Comparison of ENCODE assay signal across 17 cellular contexts in genomic region chr12:107490000-107490399, GRCh38.
A peak's percentile ranks its signal among the peaks of the same experiment; 100 is the strongest.
DNase-seq lines count a peak whose midpoint lies in the region; ATAC-seq and TF ChIP-seq lines count a peak whose summit lies in the region.
"Had no signal": no experiment of that assay in that cellular context is flagged by ENCODE, and none has a peak within 500 bp of the region (broad histone marks: within the 10 kb centered on the region; RNA-seq: fewer than 3 reads in every experiment).

No MANE protein-coding gene starts in this region.

- TF ChIP-seq CTCF in DOHH2 (IDR thresholded peaks at IDR 0.05; ENCODE audit: low read depth, low read length, poor library complexity, severe bottlenecking) (no peak), WERI-Rb-1 (IDR thresholded peaks at IDR 0.05; ENCODE audit: low read depth, low read length) (no peak), GM13976 (IDR thresholded peaks at IDR 0.05; ENCODE audit: borderline replicate concordance, control extremely low read depth, extremely low read depth, insufficient read depth, missing control alignments) (no peak)

- no peaks in the 10 kb centered on the region for H3K27me3 ChIP-seq in DOHH2 (ENCODE audit: control insufficient read depth, low read length)
- no peaks in the 10 kb centered on the region for H3K27me3 ChIP-seq in WERI-Rb-1 (ENCODE audit: insufficient read depth, low read depth, severe bottlenecking)
- H3K27me3 ChIP-seq: brain microvascular endothelial cell, pancreas had no signal

- H3K9me3 ChIP-seq in DOHH2 (ENCODE audit: control insufficient read depth, insufficient read depth, low read length) (no peaks in the 10 kb centered on the region), WERI-Rb-1 (ENCODE audit: severe bottlenecking) (no peaks in the 10 kb centered on the region)
- H3K9me3 ChIP-seq: left ventricle myocardium inferior, pancreas had no signal

- no peaks in the 10 kb centered on the region for H4K20me1 ChIP-seq in DOHH2 (ENCODE audit: control insufficient read depth, insufficient read depth, low read depth, low read length)

- H3K4me3 ChIP-seq in DOHH2 (ENCODE audit: low read length) (peak overlapping the region; percentile 41), WERI-Rb-1 (ENCODE audit: low read depth, low read length) (no peak overlapping the region)
- H3K4me3 ChIP-seq: left ventricle myocardium inferior, pancreas had no signal

- ATAC-seq in GM19351 (IDR thresholded peaks at IDR 0.05; ENCODE audit: unreplicated experiment) (peak; percentile 76), HG02973 (IDR thresholded peaks at IDR 0.05; ENCODE audit: unreplicated experiment) (peak; percentile 58), HG02798 (IDR thresholded peaks at IDR 0.05; ENCODE audit: poor library complexity, unreplicated experiment) (no peak)
- ATAC-seq: pancreas had no signal

- no peaks in the 10 kb centered on the region for H3K9me2 ChIP-seq in DOHH2 (replicated peaks; ENCODE audit: control insufficient read depth, low read length)

- H3K4me2 ChIP-seq in DOHH2 (ENCODE audit: low read length): peak overlapping the region; percentile 58

- no peaks in the 10 kb centered on the region for H3K79me2 ChIP-seq in DOHH2 (ENCODE audit: control insufficient read depth, low read length)

- no peaks in the 10 kb centered on the region for H3F3A ChIP-seq in DOHH2 (ENCODE audit: control insufficient read depth, insufficient read depth)

- no peaks in the 10 kb centered on the region for H3K36me3 ChIP-seq in DOHH2 (ENCODE audit: control insufficient read depth, low read length)
- no peaks in the 10 kb centered on the region for H3K36me3 ChIP-seq in WERI-Rb-1
- H3K36me3 ChIP-seq: brain microvascular endothelial cell, left ventricle myocardium inferior, pancreas had no signal

- H3K27ac ChIP-seq in DOHH2 (ENCODE audit: low read depth, low read length): peak overlapping the region; percentile 37; the same call in 1 of the 2 replicates
- H3K27ac ChIP-seq in WERI-Rb-1: peak overlapping the region; percentile 42; the same call in 1 of the 2 replicates
- H3K27ac ChIP-seq: brain microvascular endothelial cell, epithelial cell of prostate, left ventricle myocardium inferior, pancreas had no signal

- in situ Hi-C loops in GM13976 (cut with MboI; ENCODE audit: low sequenced_read_pairs, unreplicated experiment): no loop called here

- peaks cover 71% of the 10 kb centered on the region for H3K4me1 ChIP-seq in DOHH2 (ENCODE audit: control insufficient read depth, low read length)
- H3K4me1 ChIP-seq: pancreas had no signal

- peak; percentile 66 for DNase-seq in WERI-Rb-1
- no peak for DNase-seq in amygdala (lab: John Stamatoyannopoulos, UW)
- no peak for DNase-seq in GM13976 (ENCODE audit: low spot score)
- no peak for DNase-seq in Ammon's horn (ENCODE audit: low spot score)
- DNase-seq: activated naive CD8-positive, alpha-beta T cell treated with anti-CD3 and anti-CD28 coated beads, Interleukin-2, amount 10 ng/mL, durations not matched to agents 7 days and 5 days; brain microvascular endothelial cell; HFFc6; left ventricle myocardium inferior; NCI-H226; pancreas; SHP77; stimulated activated CD4-positive, alpha-beta T cell treated with anti-CD3 and anti-CD28 coated beads, Interleukin-1b, Interleukin-23, amount 100 ng/mL, for 48 hours had no signal
